In genomic region chr19:6276447-6276846, GRCh38 we compare ENCODE assay signal across 10 cellular contexts. TPM values are rescaled to one million over a fixed set of nuclear protein-coding genes. Genes with fewer than 3 reads are reported as not detected.
DNase-seq lines count a peak whose midpoint lies in the region; ATAC-seq, FAIRE-seq and TF ChIP-seq lines count a peak whose summit lies in the region.
"Had no signal": no experiment of that assay in that cellular context is flagged by ENCODE, and none has a peak within 500 bp of the region (broad histone marks: within the 10 kb centered on the region; RNA-seq: fewer than 3 reads in every experiment).

No MANE protein-coding gene starts in this region.

- H3K9me3 Mint-ChIP-seq in dendritic cell treated with granulocyte-macrophage colony-stimulating factor and Interleukin-4, amounts not matched to agents 40 ng/mL and 50 ng/mL, for 4 days: no peaks in the 10 kb centered on the region
- H3K9me3 Mint-ChIP-seq: central memory CD8-positive, alpha-beta T cell had no signal

- POLR2A ChIA-PET in HepG2 (lab: Yijun Ruan, JAX): no interaction called here

- H3K79me2 ChIP-seq in HepG2 (ENCODE audit: insufficient read depth, low read length): peaks cover 79% of the 10 kb centered on the region

- CTCF ChIA-PET in HepG2 (lab: Yijun Ruan, JAX; ENCODE audit: low intra/inter-chr PET ratio, low total read pairs): no interaction called here

- peaks cover 40% of the 10 kb centered on the region for H3K36me3 Mint-ChIP-seq in dendritic cell treated with granulocyte-macrophage colony-stimulating factor and Interleukin-4, amounts not matched to agents 40 ng/mL and 50 ng/mL, for 4 days (ENCODE audit: low read depth)

- H3K4me1 ChIP-seq in liver (ENCODE audit: control insufficient read depth in 4 of 4, insufficient read depth in 4 of 4, low read length in 3 of 4) (peaks cover 44 to 74% (median 67%) of the 10 kb centered on the region in 4 donors), HepG2 (ENCODE audit: insufficient read depth, low read length) (peaks cover 66% of the 10 kb centered on the region), muscle layer of colon (ENCODE audit: insufficient read depth, low read length) (peaks cover 71% of the 10 kb centered on the region)

- intact Hi-C loops in HepG2 (cut with micrococcal nuclease; ENCODE audit: unreplicated experiment): no loop called here
- intact Hi-C loops in dendritic cell treated with granulocyte-macrophage colony-stimulating factor and Interleukin-4, amounts not matched to agents 40 ng/mL and 50 ng/mL, for 4 days (cut with micrococcal nuclease): loop anchor here (5.0 kb wide), 1 partner anchor 34 kb away; no protein-coding TSS in a partner anchor

- H3K9me3 ChIP-seq in liver (ENCODE audit: control insufficient read depth in 4 of 4, low read length in 3 of 4) (no peaks in the 10 kb centered on the region), HepG2 (ENCODE audit: low read length) (no peaks in the 10 kb centered on the region), muscle layer of colon (ENCODE audit: low read length) (no peaks in the 10 kb centered on the region)

- H3K4me2 ChIP-seq in HepG2 (ENCODE audit: low read depth, low read length): no peak overlapping the region

- no peak for ATAC-seq in HepG2
- no peak for ATAC-seq in GM19395 (IDR thresholded peaks at IDR 0.05; ENCODE audit: unreplicated experiment)
- no peak for ATAC-seq in HG03196 (IDR thresholded peaks at IDR 0.05; ENCODE audit: unreplicated experiment)

- no peak for TF ChIP-seq POLR2A in HepG2 (IDR thresholded peaks at IDR 0.05; ENCODE audit: insufficient read depth in 1 of 2, low read depth in 2 of 2, low read length in 2 of 2)

- DNase-seq in HepG2 (ENCODE audit: low spot score): no peak
- DNase-seq in glomerular visceral epithelial cell (ENCODE audit: extremely low spot score): no peak
- no peak for DNase-seq in amygdala (lab: John Stamatoyannopoulos, UW)

- no peak for FAIRE-seq in HepG2 (lab: Jason Lieb, UNC)

- peaks cover 32% of the 10 kb centered on the region; the same call in 1 of the 2 replicates for H4K20me1 ChIP-seq in HepG2 (ENCODE audit: insufficient read depth, low read length)

- in situ Hi-C loops in HepG2 (cut with HindIII; ENCODE audit: extremely low pct_ligation_motif_present, low pct_unique_long_range_greater_than_20kb): no loop called here

- H2AFZ ChIP-seq in HepG2 (ENCODE audit: low read length): no peak overlapping the region

- no peaks in the 10 kb centered on the region for H3K27me3 Mint-ChIP-seq in dendritic cell treated with granulocyte-macrophage colony-stimulating factor and Interleukin-4, amounts not matched to agents 40 ng/mL and 50 ng/mL, for 4 days
- H3K27me3 Mint-ChIP-seq: central memory CD8-positive, alpha-beta T cell had no signal

- peak overlapping the region; percentile 1 for H3K4me3 Mint-ChIP-seq in dendritic cell treated with granulocyte-macrophage colony-stimulating factor and Interleukin-4, amounts not matched to agents 40 ng/mL and 50 ng/mL, for 4 days

- no peak for TF ChIP-seq RAD21 in liver (IDR thresholded peaks at IDR 0.05)
- no peak for TF ChIP-seq RAD21 in HepG2 (CRISPR knock-in tag; IDR thresholded peaks at IDR 0.05)

- H3K27me3 ChIP-seq in liver (ENCODE audit: control insufficient read depth in 4 of 4, insufficient read depth in 4 of 4, low read length in 3 of 4) (no peaks in the 10 kb centered on the region), HepG2 (ENCODE audit: control insufficient read depth in 1 of 2, insufficient read depth in 2 of 2, low read length in 2 of 2) (no peaks in the 10 kb centered on the region), muscle layer of colon (ENCODE audit: control insufficient read depth in 1 of 2, insufficient read depth in 2 of 2, low read length in 2 of 2) (no peaks in the 10 kb centered on the region)

- H3K27ac ChIP-seq in liver (ENCODE audit: low read depth in 1 of 2, low read length in 2 of 2) (peak overlapping the region; percentile 94 to 96), HepG2 (ENCODE audit: extremely low read length, insufficient read depth, low read length) (no peak overlapping the region), muscle layer of colon (ENCODE audit: low read depth, low read length) (peak overlapping the region; percentile 67)
- H3K27ac ChIP-seq: SK-N-MC had no signal

- H3K4me3 ChIP-seq in liver (ENCODE audit: low read depth in 1 of 3, low read length in 3 of 3) (no peak overlapping the region), HepG2 (replicated peaks in 1 of 3; ENCODE audit: insufficient read depth in 1 of 3, low read depth in 2 of 3, low read length in 3 of 3) (no peak overlapping the region), muscle layer of colon (ENCODE audit: low read depth in 1 of 2, low read length in 2 of 2) (peak overlapping the region in 1 of 2 donors; percentile 0)
- H3K4me3 ChIP-seq: SK-N-MC had no signal

- TF ChIP-seq CTCF in liver (IDR thresholded peaks at IDR 0.05; ENCODE audit: low read depth, low read length, missing input control) (no peak), HepG2 (CRISPR knock-in tag; IDR thresholded peaks at IDR 0.05) (no peak)

- no TSS peak for BruUV-seq in HepG2 (replicated peaks; lab: Mats Ljungman, UMichigan)

- H3K36me3 ChIP-seq in liver (ENCODE audit: control insufficient read depth in 4 of 4, insufficient read depth in 3 of 4, low read depth in 1 of 4, low read length in 3 of 4) (peaks cover 0 to 4% (median under 1%) of the 10 kb centered on the region in 4 donors), HepG2 (replicated peaks in 1 of 2; ENCODE audit: control insufficient read depth in 1 of 2, insufficient read depth in 2 of 2, low read length in 2 of 2) (peaks cover 0 to 9% of the 10 kb centered on the region in 2 experiments; a peak in 3 of 5 replicates), muscle layer of colon (ENCODE audit: insufficient read depth, low read length) (no peaks in the 10 kb centered on the region)

- TF ChIP-seq EP300 in HepG2 (IDR thresholded peaks at IDR 0.05; ENCODE audit: low read depth in 2 of 2, low read length in 2 of 2): no peak
- TF ChIP-seq EP300 in HepG2 (CRISPR knock-in tag; IDR thresholded peaks at IDR 0.05; ENCODE audit: borderline replicate concordance): no peak

- WGBS in liver: 71% methylated on average over 12 of the region's 12 CpGs
- 95% methylated on average over 12 of the region's 12 CpGs for WGBS in HepG2 (ENCODE audit: low lambda C conversion rate)

- H3K9ac ChIP-seq in liver (ENCODE audit: low read depth in 1 of 2, low read length in 2 of 2) (no peak overlapping the region), HepG2 (ENCODE audit: insufficient read depth, low read depth, low read length) (no peak overlapping the region), muscle layer of colon (ENCODE audit: low read length) (peak overlapping the region; percentile 7)

- H3K4me1 Mint-ChIP-seq in dendritic cell treated with granulocyte-macrophage colony-stimulating factor and Interleukin-4, amounts not matched to agents 40 ng/mL and 50 ng/mL, for 4 days (ENCODE audit: low read depth): peaks cover 76% of the 10 kb centered on the region

- H3K27ac Mint-ChIP-seq in dendritic cell treated with granulocyte-macrophage colony-stimulating factor and Interleukin-4, amounts not matched to agents 40 ng/mL and 50 ng/mL, for 4 days: peak overlapping the region; percentile 87

RNA-seq across cellular contexts. Expression of gene MLLT1, which starts 3.3 kb away (rescaled TPM):
- total RNA-seq in liver (1 to 10 TPM; 2.1 to 6.9 TPM), HepG2 (2016; rRNA removed; fragmentation: Illumina TruSeq; extraction: Trizol) (11.6 and 12.2 TPM in 2 replicates)
- polyA plus RNA-seq in liver (10 to 100 TPM in 1 of 2 donors, 1 to 10 TPM in 1; 7.7 to 15.6 TPM), HepG2 (2011; rRNA removed) (11.7 and 12.7 TPM in 2 replicates)
- 8.6 and 9.6 TPM in 2 replicates for total RNA-seq in HepG2 (2016; cell fraction: cytosol; rRNA removed; fragmentation: Illumina TruSeq; extraction: Trizol; ENCODE audit: low read depth)
- total RNA-seq in HepG2 (2016; cell fraction: insoluble cytoplasmic fraction; rRNA removed; fragmentation: Illumina TruSeq; extraction: Trizol): 9.5 and 12.5 TPM in 2 replicates
- total RNA-seq in HepG2 (2016; cell fraction: membrane; rRNA removed; fragmentation: Illumina TruSeq; extraction: Trizol): 12.7 and 15.3 TPM in 2 replicates
- total RNA-seq in HepG2 (2016; cell fraction: nucleus; rRNA removed; fragmentation: Illumina TruSeq; extraction: Trizol): 8.8 and 10.0 TPM in 2 replicates
- 7.4 and 11.8 TPM in 2 replicates for polyA plus RNA-seq in HepG2 (2011; cell fraction: cytosol; rRNA removed)
- 27.2 and 40.6 TPM in 2 replicates for polyA plus RNA-seq in HepG2 (2011; cell fraction: nucleus; rRNA removed)
- 11.3 and 13.5 TPM in 2 replicates for polyA plus RNA-seq in HepG2 (2012)
- polyA plus RNA-seq in HepG2 (2016; cell fraction: cytosol; fragmentation: Illumina TruSeq; extraction: Trizol; ENCODE audit: low read depth): 4.7 and 6.0 TPM in 2 replicates
- 21.6 and 27.3 TPM in 2 replicates for polyA plus RNA-seq in HepG2 (2016; cell fraction: insoluble cytoplasmic fraction; fragmentation: Illumina TruSeq; extraction: Trizol; ENCODE audit: low read depth)
- polyA plus RNA-seq in HepG2 (2016; cell fraction: membrane; fragmentation: Illumina TruSeq; extraction: Trizol; ENCODE audit: low read depth): 15.1 and 15.5 TPM in 2 replicates
- polyA plus RNA-seq in HepG2 (2016; cell fraction: nucleus; fragmentation: Illumina TruSeq; extraction: Trizol; ENCODE audit: insufficient read depth, low read depth): 29.9 and 38.7 TPM in 2 replicates
- 22.8 and 26.1 TPM in 2 replicates for polyA minus RNA-seq in HepG2 (2011; rRNA and poly(A)+ RNA removed; ENCODE audit: low replicate concordance)
- 20.7 and 22.7 TPM in 2 replicates for polyA minus RNA-seq in HepG2 (2011; cell fraction: cytosol; rRNA and poly(A)+ RNA removed)
- polyA minus RNA-seq in HepG2 (2011; cell fraction: nucleus; rRNA and poly(A)+ RNA removed): 5.4 and 5.6 TPM in 2 replicates

RNA-seq across cellular contexts. Expression of gene ACER1, which starts 57.0 kb away (rescaled TPM):
- total RNA-seq in liver: not detected
- under 1 TPM in 1 of 2 donors, not detected in 1; 0.07 TPM for polyA plus RNA-seq in liver
- total RNA-seq in HepG2 (2016; rRNA removed; fragmentation: Illumina TruSeq; extraction: Trizol): not detected in 2 replicates
- total RNA-seq in HepG2 (2016; cell fraction: cytosol; rRNA removed; fragmentation: Illumina TruSeq; extraction: Trizol; ENCODE audit: low read depth): not detected in 2 replicates
- total RNA-seq in HepG2 (2016; cell fraction: insoluble cytoplasmic fraction; rRNA removed; fragmentation: Illumina TruSeq; extraction: Trizol): not detected in 2 replicates
- not detected in 2 replicates for total RNA-seq in HepG2 (2016; cell fraction: membrane; rRNA removed; fragmentation: Illumina TruSeq; extraction: Trizol)
- not detected in 2 replicates for total RNA-seq in HepG2 (2016; cell fraction: nucleus; rRNA removed; fragmentation: Illumina TruSeq; extraction: Trizol)
- not detected in 2 replicates for polyA plus RNA-seq in HepG2 (2011; rRNA removed)
- not detected in 2 replicates for polyA plus RNA-seq in HepG2 (2011; cell fraction: cytosol; rRNA removed)
- not detected in 2 replicates for polyA plus RNA-seq in HepG2 (2011; cell fraction: nucleus; rRNA removed)
- not detected in 2 replicates for polyA plus RNA-seq in HepG2 (2012)
- polyA plus RNA-seq in HepG2 (2016; cell fraction: cytosol; fragmentation: Illumina TruSeq; extraction: Trizol; ENCODE audit: low read depth): not detected in 2 replicates
- not detected in 2 replicates for polyA plus RNA-seq in HepG2 (2016; cell fraction: insoluble cytoplasmic fraction; fragmentation: Illumina TruSeq; extraction: Trizol; ENCODE audit: low read depth)
- polyA plus RNA-seq in HepG2 (2016; cell fraction: membrane; fragmentation: Illumina TruSeq; extraction: Trizol; ENCODE audit: low read depth): not detected in 2 replicates
- not detected in 2 replicates for polyA plus RNA-seq in HepG2 (2016; cell fraction: nucleus; fragmentation: Illumina TruSeq; extraction: Trizol; ENCODE audit: insufficient read depth, low read depth)
- not detected in 2 replicates for polyA minus RNA-seq in HepG2 (2011; rRNA and poly(A)+ RNA removed; ENCODE audit: low replicate concordance)
- polyA minus RNA-seq in HepG2 (2011; cell fraction: cytosol; rRNA and poly(A)+ RNA removed): not detected in 2 replicates
- not detected in 2 replicates for polyA minus RNA-seq in HepG2 (2011; cell fraction: nucleus; rRNA and poly(A)+ RNA removed)
